ENCODE assay signal across 8 cellular contexts in genomic region chr5:134411546-134412266, GRCh38. TPM values are rescaled to one million over a fixed set of nuclear protein-coding genes. Genes with fewer than 3 reads are reported as not detected.
DNase-seq lines count a peak whose midpoint lies in the region; ATAC-seq and TF ChIP-seq lines count a peak whose summit lies in the region.

A gene with protein sequence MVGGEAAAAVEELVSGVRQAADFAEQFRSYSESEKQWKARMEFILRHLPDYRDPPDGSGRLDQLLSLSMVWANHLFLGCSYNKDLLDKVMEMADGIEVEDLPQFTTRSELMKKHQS (minus strand): TSS chr5:134411881. CDS start chr5:134411854, 27 bp downstream.

- H3K27me3 ChIP-seq in Karpas-422 (ENCODE audit: low read length): no peaks in the 10 kb centered on the region

- peak within 1 kb of the TSS; percentile 78 for H3K27ac ChIP-seq in Karpas-422 (ENCODE audit: low read length)

- H3K4me1 Mint-ChIP-seq in activated T-helper 2 cell treated with anti-CD3 and anti-CD28 coated beads, Interferon-gamma antibody, Interleukin-2, Interleukin-4, amounts not matched to agents 10 μg/mL and 5 μg/mL and 100 μg/mL, durations not matched to agents 14 hours and 24 hours and 36 hours (ENCODE audit: low read depth): peaks cover 25% of the 10 kb centered on the region
- H3K4me1 Mint-ChIP-seq in natural killer cell treated with Interleukin-12 subunit alpha and Interleukin-12 subunit beta and Interleukin-15 and Interleukin-18, amount 100 ng/mL, for 72 hours (ENCODE audit: low read depth in 2 of 2): peaks cover 24% of the 10 kb centered on the region in 2 donors

- TF ChIP-seq CTCF in fibroblast of mammary gland (conservative IDR thresholded peaks at IDR 0.05; ENCODE audit: control insufficient read depth, insufficient read depth, low read depth, low read length): no peak

- peak within 1 kb of the TSS; percentile 99 for H2AFZ ChIP-seq in Karpas-422 (ENCODE audit: low read length)

- H3K27me3 Mint-ChIP-seq in activated T-helper 2 cell treated with anti-CD3 and anti-CD28 coated beads, Interferon-gamma antibody, Interleukin-2, Interleukin-4, amounts not matched to agents 10 μg/mL and 5 μg/mL and 100 μg/mL, durations not matched to agents 14 hours and 24 hours and 36 hours (ENCODE audit: low read depth): no peaks in the 10 kb centered on the region
- no peaks in the 10 kb centered on the region for H3K27me3 Mint-ChIP-seq in natural killer cell treated with Interleukin-12 subunit alpha and Interleukin-12 subunit beta and Interleukin-15 and Interleukin-18, amount 100 ng/mL, for 72 hours

- peaks cover 42% of the 10 kb centered on the region for H3K79me2 ChIP-seq in Karpas-422 (ENCODE audit: low read length)

- ATAC-seq in GM21825 (IDR thresholded peaks at IDR 0.05; ENCODE audit: unreplicated experiment): peak; percentile 97
- peak; percentile 100 for ATAC-seq in natural killer cell treated with Interleukin-12 subunit alpha and Interleukin-12 subunit beta and Interleukin-15 and Interleukin-18, amount 100 ng/mL, for 72 hours
- peak; percentile 100 for ATAC-seq in stimulated activated naive CD8-positive, alpha-beta T cell treated with anti-CD3 and anti-CD28 coated beads, Interleukin-15, Interleukin-2, amounts not matched to agents 100 U/mL and 50 U/mL, for 24 hours

- peak within 1 kb of the TSS; percentile 100 for H3K4me3 ChIP-seq in Karpas-422 (ENCODE audit: low read length)
- H3K4me3 ChIP-seq in fibroblast of mammary gland (ENCODE audit: control insufficient read depth, low read depth, low read length): peak within 1 kb of the TSS; percentile 90

- peak within 1 kb of the TSS; percentile 80 for H3K27ac Mint-ChIP-seq in activated T-helper 2 cell treated with anti-CD3 and anti-CD28 coated beads, Interferon-gamma antibody, Interleukin-2, Interleukin-4, amounts not matched to agents 10 μg/mL and 5 μg/mL and 100 μg/mL, durations not matched to agents 14 hours and 24 hours and 36 hours
- H3K27ac Mint-ChIP-seq in natural killer cell treated with Interleukin-12 subunit alpha and Interleukin-12 subunit beta and Interleukin-15 and Interleukin-18, amount 100 ng/mL, for 72 hours: peak within 1 kb of the TSS; percentile 82 to 87

- H3K36me3 Mint-ChIP-seq in activated T-helper 2 cell treated with anti-CD3 and anti-CD28 coated beads, Interferon-gamma antibody, Interleukin-2, Interleukin-4, amounts not matched to agents 10 μg/mL and 5 μg/mL and 100 μg/mL, durations not matched to agents 14 hours and 24 hours and 36 hours (ENCODE audit: low read depth): peaks cover 16% of the 10 kb centered on the region
- no peaks in the 10 kb centered on the region for H3K36me3 Mint-ChIP-seq in natural killer cell treated with Interleukin-12 subunit alpha and Interleukin-12 subunit beta and Interleukin-15 and Interleukin-18, amount 100 ng/mL, for 72 hours

- H3K4me2 ChIP-seq in Karpas-422 (ENCODE audit: low read depth, low read length, poor library complexity, severe bottlenecking): peak within 1 kb of the TSS; percentile 98

- H3K9me3 ChIP-seq in Karpas-422 (ENCODE audit: low read length): no peaks in the 10 kb centered on the region

- no peaks in the 10 kb centered on the region for H4K20me1 ChIP-seq in Karpas-422 (ENCODE audit: insufficient read depth, low read depth, low read length)

- H3K4me1 ChIP-seq in Karpas-422 (ENCODE audit: low read length): peaks cover 24% of the 10 kb centered on the region

- intact Hi-C loops in activated T-helper 2 cell treated with anti-CD3 and anti-CD28 coated beads, Interferon-gamma antibody, Interleukin-2, Interleukin-4, amounts not matched to agents 10 μg/mL and 5 μg/mL and 100 μg/mL, durations not matched to agents 14 hours and 24 hours and 36 hours (cut with micrococcal nuclease): loop anchor here (1.0 to 2.0 kb wide), 6 partner anchors 25 to 347 kb away; partner anchors contain the start of genes DDX46, JADE2 and UBE2B

- no peaks in the 10 kb centered on the region for H3K9me2 ChIP-seq in Karpas-422 (replicated peaks; ENCODE audit: insufficient read depth, low read length)

- peak within 1 kb of the TSS; percentile 92 for H3K4me3 Mint-ChIP-seq in activated T-helper 2 cell treated with anti-CD3 and anti-CD28 coated beads, Interferon-gamma antibody, Interleukin-2, Interleukin-4, amounts not matched to agents 10 μg/mL and 5 μg/mL and 100 μg/mL, durations not matched to agents 14 hours and 24 hours and 36 hours (ENCODE audit: low read depth)
- peak within 1 kb of the TSS; percentile 95 for H3K4me3 Mint-ChIP-seq in natural killer cell treated with Interleukin-12 subunit alpha and Interleukin-12 subunit beta and Interleukin-15 and Interleukin-18, amount 100 ng/mL, for 72 hours

- no peaks in the 10 kb centered on the region for H3K9me3 Mint-ChIP-seq in activated T-helper 2 cell treated with anti-CD3 and anti-CD28 coated beads, Interferon-gamma antibody, Interleukin-2, Interleukin-4, amounts not matched to agents 10 μg/mL and 5 μg/mL and 100 μg/mL, durations not matched to agents 14 hours and 24 hours and 36 hours
- no peaks in the 10 kb centered on the region for H3K9me3 Mint-ChIP-seq in natural killer cell treated with Interleukin-12 subunit alpha and Interleukin-12 subunit beta and Interleukin-15 and Interleukin-18, amount 100 ng/mL, for 72 hours

- H3K36me3 ChIP-seq in Karpas-422 (ENCODE audit: insufficient read depth, low read length): peaks cover 5% of the 10 kb centered on the region; the same call in 1 of the 2 replicates

- peak within 1 kb of the TSS; percentile 99 for H3K9ac ChIP-seq in Karpas-422 (ENCODE audit: low read length)

- DNase-seq in EL (peak; percentile 86), Karpas-422 (peak; percentile 95), RPMI8226 (peak; percentile 92), fibroblast of mammary gland (ENCODE audit: low read depth) (peak; percentile 79)
- DNase-seq in activated T-helper 2 cell treated with anti-CD3 and anti-CD28 coated beads, Interferon-gamma antibody, Interleukin-2, Interleukin-4, amounts not matched to agents 10 μg/mL and 5 μg/mL and 100 μg/mL, durations not matched to agents 14 hours and 24 hours and 36 hours (ENCODE audit: low spot score): peak; percentile 86
- DNase-seq in natural killer cell treated with Interleukin-12 subunit alpha and Interleukin-12 subunit beta and Interleukin-15 and Interleukin-18, amount 100 ng/mL, for 72 hours (ENCODE audit: low spot score): peak; percentile 95
- DNase-seq in stimulated activated naive CD8-positive, alpha-beta T cell treated with anti-CD3 and anti-CD28 coated beads, Interleukin-15, Interleukin-2, amounts not matched to agents 100 U/mL and 50 U/mL, for 24 hours: peak; percentile 95

RNA-seq across cellular contexts. Expression of the gene that starts here (rescaled TPM):
- total RNA-seq in Karpas-422 (2014; rRNA removed; shearing (Covaris generic); ENCODE audit: low replicate concordance): 51.7 and 58.7 TPM in 2 replicates
- 34.5 and 37.8 TPM in 2 replicates for total RNA-seq in activated T-helper 2 cell treated with anti-CD3 and anti-CD28 coated beads, Interferon-gamma antibody, Interleukin-2, Interleukin-4, amounts not matched to agents 10 μg/mL and 5 μg/mL and 100 μg/mL, durations not matched to agents 14 hours and 24 hours and 36 hours
- 10 to 100 TPM; 28.2 to 36.5 TPM for total RNA-seq in natural killer cell treated with Interleukin-12 subunit alpha and Interleukin-12 subunit beta and Interleukin-15 and Interleukin-18, amount 100 ng/mL, for 72 hours

Comparison
In these comparisons a context has a peak if more than half of its experiments do, and no peak if none do; other contexts are left out.
1. Peak in every context shown above with its lines: DNase-seq, ATAC-seq, H3K4me3 ChIP-seq and H3K27ac ChIP-seq.